ENCODE assay signal across 15 cellular contexts in the genomic region with DNA sequence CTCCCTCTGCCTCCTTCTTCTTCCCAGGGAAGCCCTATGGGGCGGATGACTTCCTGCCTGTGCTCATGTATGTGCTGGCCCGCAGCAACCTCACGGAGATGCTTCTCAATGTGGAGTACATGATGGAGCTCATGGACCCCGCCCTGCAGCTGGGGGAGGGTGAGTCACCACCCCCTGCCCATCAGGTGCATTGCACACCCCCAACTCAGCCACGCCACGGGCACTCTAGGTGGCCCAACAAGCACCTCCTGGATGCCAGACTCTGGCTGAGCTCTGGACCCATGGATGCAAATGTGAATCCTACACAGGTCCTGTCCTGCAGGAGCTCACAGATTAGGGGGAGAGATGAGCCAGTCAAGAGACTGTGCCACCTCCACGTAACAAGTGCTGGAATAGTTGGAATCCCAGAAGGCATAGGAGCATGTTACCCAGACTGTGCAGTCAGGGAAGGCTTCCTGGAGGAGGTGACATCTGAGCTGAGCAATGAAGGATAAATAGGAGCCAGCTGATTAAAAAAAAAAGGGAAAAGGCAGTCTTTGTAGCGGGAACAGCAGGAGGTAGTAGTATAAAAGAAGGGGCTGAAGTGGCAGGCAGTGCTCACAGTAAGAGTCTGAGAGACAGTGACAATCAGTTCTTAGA.
DNase-seq lines count a peak whose midpoint lies in the region; ATAC-seq, FAIRE-seq and TF ChIP-seq lines count a peak whose summit lies in the region.
"Had no signal": no experiment of that assay in that cellular context is flagged by ENCODE, and none has a peak within 500 bp of the region (broad histone marks: within the 10 kb centered on the region; RNA-seq: fewer than 3 reads in every experiment).

No MANE protein-coding gene starts in this region.

- DNase-seq in CD4-positive, CD25-positive, alpha-beta regulatory T cell, result no peak
- DNase-seq in GM12891 (ENCODE audit: insufficient read length, low spot score) (no peak), natural killer cell (no peak), HUDEP-2 (lab: John Stamatoyannopoulos, UW; ENCODE audit: unreplicated experiment in 76 of 76) (no peak), GDM1 (lab: John Stamatoyannopoulos, UW) (no peak), small intestine (no peak), GM19240 (ENCODE audit: insufficient read length, low spot score) (no peak)
- DNase-seq in activated naive CD4-positive, alpha-beta T cell treated with anti-CD3 and anti-CD28 coated beads, Interleukin-2, amount 50 U/mL, for 16 hours, result peak; percentile 21
- DNase-seq: Caco-2, dermis blood vessel endothelial cell, GF-D8, H9, NCI-H2029 treated with DMSO at 0.1 percent for 48 hours, NCI-H748 treated with DMSO at 0.1 percent for 48 hours had no signal

- H3K4me1 ChIP-seq in CD4-positive, CD25-positive, alpha-beta regulatory T cell (ENCODE audit: control insufficient read depth, insufficient read depth, low read length, poor library complexity, severe bottlenecking), result peaks cover 33% of the 10 kb centered on the region
- H3K4me1 ChIP-seq in small intestine (ENCODE audit: control insufficient read depth in 2 of 2, insufficient read depth in 1 of 2, low read depth in 1 of 2, low read length in 1 of 2), result no peaks in the 10 kb centered on the region
- H3K4me1 ChIP-seq: Caco-2, right lobe of liver had no signal

- no peak overlapping the region for H3K4me3 ChIP-seq in CD4-positive, CD25-positive, alpha-beta regulatory T cell (ENCODE audit: low read depth, low read length)
- no peak overlapping the region for H3K4me3 ChIP-seq in small intestine (ENCODE audit: low read depth in 1 of 2, low read length in 2 of 2)
- H3K4me3 ChIP-seq: right lobe of liver had no signal

- intact Hi-C loops in natural killer cell (cut with micrococcal nuclease), result no loop called here

- peak overlapping the region in 2 of 4 donors; percentile 8 to 13 for H3K4me3 Mint-ChIP-seq in CD4-positive, CD25-positive, alpha-beta regulatory T cell
- peak overlapping the region; percentile 5 for H3K4me3 Mint-ChIP-seq in natural killer cell
- H3K4me3 Mint-ChIP-seq: H9 had no signal

- H3K27me3 Mint-ChIP-seq in CD4-positive, CD25-positive, alpha-beta regulatory T cell, result no peaks in the 10 kb centered on the region
- H3K27me3 Mint-ChIP-seq in natural killer cell (ENCODE audit: low read depth in 2 of 2), result no peaks in the 10 kb centered on the region

- peak overlapping the region; percentile 45 for H3K27ac ChIP-seq in CD4-positive, CD25-positive, alpha-beta regulatory T cell (ENCODE audit: insufficient read depth, low read length, poor library complexity, severe bottlenecking)
- no peak overlapping the region for H3K27ac ChIP-seq in small intestine (ENCODE audit: low read depth in 1 of 2, low read length in 1 of 2)
- H3K27ac ChIP-seq: right lobe of liver had no signal

- peak; percentile 63 for FAIRE-seq in GM12891 (lab: Jason Lieb, UNC)
- FAIRE-seq in small intestine (lab: Jason Lieb, UNC), result no peak

- peaks cover 5 to 74% (median 46%) of the 10 kb centered on the region in 4 donors for H3K4me1 Mint-ChIP-seq in CD4-positive, CD25-positive, alpha-beta regulatory T cell
- H3K4me1 Mint-ChIP-seq in natural killer cell, result peaks cover 61 to 69% of the 10 kb centered on the region in 2 donors

- H3K36me3 ChIP-seq in CD4-positive, CD25-positive, alpha-beta regulatory T cell (ENCODE audit: control insufficient read depth, insufficient read depth, low read length), result peaks cover 87% of the 10 kb centered on the region
- H3K36me3 ChIP-seq in small intestine (ENCODE audit: control insufficient read depth in 2 of 2, insufficient read depth in 2 of 2, low read length in 2 of 2), result peaks cover 8 to 17% of the 10 kb centered on the region in 2 donors

- WGBS in small intestine, 3 donors, result 83 to 96% (median 93%) methylated on average over 8 of the region's 8 CpGs

- peaks cover 63% of the 10 kb centered on the region for H3K36me3 Mint-ChIP-seq in CD4-positive, CD25-positive, alpha-beta regulatory T cell
- peaks cover 7% of the 10 kb centered on the region for H3K36me3 Mint-ChIP-seq in natural killer cell

- H3K27me3 ChIP-seq in CD4-positive, CD25-positive, alpha-beta regulatory T cell (ENCODE audit: control insufficient read depth, insufficient read depth, low read length), result no peaks in the 10 kb centered on the region
- H3K27me3 ChIP-seq in small intestine (ENCODE audit: control insufficient read depth in 2 of 2, insufficient read depth in 2 of 2, low read length in 2 of 2), result no peaks in the 10 kb centered on the region
- H3K27me3 ChIP-seq: right lobe of liver had no signal

- H3K27ac Mint-ChIP-seq in CD4-positive, CD25-positive, alpha-beta regulatory T cell, result peak overlapping the region; percentile 67 to 97 (median 88)
- peak overlapping the region; percentile 91 to 96 for H3K27ac Mint-ChIP-seq in natural killer cell
- H3K27ac Mint-ChIP-seq: H9 had no signal

- no peak for ATAC-seq in CD4-positive, CD25-positive, alpha-beta regulatory T cell (ENCODE audit: low read depth in 2 of 2)
- no peak for ATAC-seq in natural killer cell

- no peak for TF ChIP-seq CTCF in natural killer cell (IDR thresholded peaks at IDR 0.05)

- no peaks in the 10 kb centered on the region for H3K9me3 ChIP-seq in CD4-positive, CD25-positive, alpha-beta regulatory T cell (ENCODE audit: control insufficient read depth in 2 of 2, low read length in 2 of 2)
- no peaks in the 10 kb centered on the region for H3K9me3 ChIP-seq in small intestine (ENCODE audit: control insufficient read depth, low read depth)
- H3K9me3 ChIP-seq: Caco-2, right lobe of liver had no signal

- H3K9me3 Mint-ChIP-seq in CD4-positive, CD25-positive, alpha-beta regulatory T cell, result peaks cover 0 to 1% (median 0%) of the 10 kb centered on the region in 7 donors
- H3K9me3 Mint-ChIP-seq in natural killer cell, result no peaks in the 10 kb centered on the region
- H3K9me3 Mint-ChIP-seq: H9 had no signal

- no peak for TF ChIP-seq POLR2A in GM12891 (IDR thresholded peaks at IDR 0.05; ENCODE audit: low read depth, low read length)

TF ChIP-seq in GM12891, 5 proteins besides CTCF, POLR2A, EP300 and RAD21:
- 0 out of 2 replicates have a peak, but pooled peaks have one; percentile 27 for TF ChIP-seq TAF1 (IDR thresholded peaks at IDR 0.05; ENCODE audit: low read depth, low read length)
- TF ChIP-seq PAX5 (IDR thresholded peaks at IDR 0.05; ENCODE audit: insufficient read depth, low read length, severe bottlenecking), result no peak
- TF ChIP-seq POU2F2 (IDR thresholded peaks at IDR 0.05; ENCODE audit: low read depth, low read length), result no peak
- no peak for TF ChIP-seq SPI1 (IDR thresholded peaks at IDR 0.05; ENCODE audit: low read depth, low read length)
- TF ChIP-seq POLR2AphosphoS5 (IDR thresholded peaks at IDR 0.05; ENCODE audit: low read depth, low read length), result no peak
